In genomic region chr10:119526606-119527592, GRCh38 we compare ENCODE assay signal across 11 cellular contexts. TPM values are rescaled to one million over a fixed set of nuclear protein-coding genes. Genes with fewer than 3 reads are reported as not detected.
DNase-seq lines count a peak whose midpoint lies in the region; ATAC-seq, FAIRE-seq and TF ChIP-seq lines count a peak whose summit lies in the region.
"Had no signal": no experiment of that assay in that cellular context is flagged by ENCODE, and none has a peak within 500 bp of the region (broad histone marks: within the 10 kb centered on the region; RNA-seq: fewer than 3 reads in every experiment).

No MANE protein-coding gene starts in this region.

- DNase-seq in A549 (ENCODE audit: low read depth in 1 of 2, low spot score in 1 of 2) (peak in 1 of 2 experiments; percentile 25), DMS 273 (lab: John Stamatoyannopoulos, UW; ENCODE audit: unreplicated experiment) (peak; percentile 92), Panc1 (ENCODE audit: low read depth, low spot score) (no peak), epithelial cell of proximal tubule (ENCODE audit: low read depth) (no peak), prostate gland (ENCODE audit: low spot score) (no peak), pancreas (no peak), HTR-8/SVneo (ENCODE audit: insufficient read length, low spot score) (no peak), GM10248 (ENCODE audit: extremely low spot score) (no peak)
- DNase-seq: heart left ventricle, NCI-H1930, RPMI8226 had no signal

- ATAC-seq in A549 (peak; percentile 66 to 82; a peak in 4 of 6 replicates), Panc1 (peak; percentile 56; the same call in 1 of the 2 replicates), pancreas (no peak)

- FAIRE-seq in A549 (lab: Jason Lieb, UNC) (no peak), pancreas (lab: Jason Lieb, UNC) (no peak), HTR-8/SVneo (lab: Jason Lieb, UNC) (no peak)

- H3K4me3 ChIP-seq in A549 (no peak overlapping the region), Panc1 (ENCODE audit: low read depth in 2 of 2, low read length in 2 of 2) (no peak overlapping the region), epithelial cell of proximal tubule (ENCODE audit: low read depth, low read length) (no peak overlapping the region), prostate gland (no peak overlapping the region), pancreas (no peak overlapping the region)
- H3K4me3 ChIP-seq: heart left ventricle had no signal

- TF ChIP-seq CTCF in A549 (IDR thresholded peaks at IDR 0.05): no peak
- TF ChIP-seq CTCF in Panc1 (IDR thresholded peaks at IDR 0.05): no peak
- TF ChIP-seq CTCF in epithelial cell of proximal tubule (conservative IDR thresholded peaks at IDR 0.05; ENCODE audit: low read depth, low read length): peak; percentile 25
- no peak for TF ChIP-seq CTCF in prostate gland (IDR thresholded peaks at IDR 0.05)
- TF ChIP-seq CTCF in pancreas (IDR thresholded peaks at IDR 0.05): no peak
- TF ChIP-seq CTCF in GM10248 (IDR thresholded peaks at IDR 0.05; ENCODE audit: control extremely low read depth, extremely low read depth, low read depth, missing control alignments): no peak

- POLR2A ChIA-PET in A549 (lab: Yijun Ruan, JAX): interaction anchor here (1.0 kb wide), 1 partner anchor 16 kb away, joined by 5 read pairs; the partner anchor contains the start of gene RGS10
- POLR2A ChIA-PET in Panc1 (lab: Charles Lee): no interaction called here
- POLR2A ChIA-PET in GM10248 (lab: Yijun Ruan, JAX): interaction anchor here (1.3 kb wide), 1 partner anchor 9 kb away, joined by 4 read pairs; no protein-coding TSS in a partner anchor

- H3K36me3 ChIP-seq in Panc1 (ENCODE audit: control insufficient read depth, insufficient read depth, low read length) (peaks cover 2% of the 10 kb centered on the region; the same call in 1 of the 2 replicates), prostate gland (no peaks in the 10 kb centered on the region), pancreas (no peaks in the 10 kb centered on the region)

- no peak for TF ChIP-seq POLR2A in A549 (IDR thresholded peaks at IDR 0.05; ENCODE audit: low read length)
- no peak for TF ChIP-seq POLR2A in prostate gland (IDR thresholded peaks at IDR 0.05)

- no peak for TF ChIP-seq RAD21 in A549 (conservative IDR thresholded peaks at IDR 0.05 in 1 of 2, IDR thresholded peaks at IDR 0.05 in 1 of 2)

- H3K9me3 ChIP-seq in A549: no peaks in the 10 kb centered on the region
- no peaks in the 10 kb centered on the region for H3K9me3 ChIP-seq in Panc1 (ENCODE audit: control insufficient read depth, insufficient read depth, low read depth, low read length)
- no peaks in the 10 kb centered on the region for H3K9me3 ChIP-seq in prostate gland
- H3K9me3 ChIP-seq in pancreas: no peaks in the 10 kb centered on the region
- H3K9me3 ChIP-seq: heart left ventricle had no signal

- H3K4me2 ChIP-seq in A549: no peak overlapping the region

- TF ChIP-seq EP300 in A549 (IDR thresholded peaks at IDR 0.05): no peak

- CTCF ChIA-PET in A549 (lab: Yijun Ruan, JAX) (interaction anchor here (0.8 to 3.5 kb wide), 5 partner anchors 16 to 328 kb away, joined by 3 to 17 read pairs (median 4); partner anchors contain the start of genes GRK5 and RGS10), Panc1 (lab: Charles Lee) (interaction anchor here (1.2 kb wide), 1 partner anchor 37 kb away, joined by 3 read pairs; no protein-coding TSS in a partner anchor), GM10248 (lab: Yijun Ruan, JAX) (interaction anchor here (0.7 to 1.8 kb wide), 9 partner anchors 8 to 341 kb away, joined by 3 to 7 read pairs (median 3); no protein-coding TSS in a partner anchor)

- H3K27ac ChIP-seq in A549 (no peak overlapping the region), Panc1 (ENCODE audit: low read length) (no peak overlapping the region), prostate gland (no peak overlapping the region), pancreas (no peak overlapping the region)
- H3K27ac ChIP-seq: heart left ventricle had no signal

- 76% methylated on average over 18 of the region's 18 CpGs for WGBS in A549 (ENCODE audit: missing lambda C conversion rate)
- WGBS in prostate gland: 78% methylated on average over 18 of the region's 18 CpGs
- 57 to 58% methylated on average over 18 of the region's 18 CpGs for WGBS in pancreas, 2 donors

- H3K27me3 ChIP-seq in Panc1 (ENCODE audit: control insufficient read depth, insufficient read depth, low read length): no peaks in the 10 kb centered on the region
- H3K27me3 ChIP-seq in prostate gland (replicated peaks; ENCODE audit: insufficient read depth): no peaks in the 10 kb centered on the region
- no peaks in the 10 kb centered on the region for H3K27me3 ChIP-seq in pancreas
- H3K27me3 ChIP-seq: heart left ventricle had no signal

- BruUV-seq in Panc1 (replicated peaks; lab: Mats Ljungman, UMichigan): no TSS peak

- intact Hi-C loops in Panc1 (cut with micrococcal nuclease; ENCODE audit: unreplicated experiment): no loop called here
- intact Hi-C loops in prostate gland (cut with DNase I): no loop called here
- intact Hi-C loops in pancreas (cut with DNase I): no loop called here

- peaks cover 4% of the 10 kb centered on the region for H3K4me1 ChIP-seq in A549
- H3K4me1 ChIP-seq in Panc1 (ENCODE audit: control insufficient read depth, insufficient read depth, low read length): peaks cover 6% of the 10 kb centered on the region; the same call in 1 of the 2 replicates
- H3K4me1 ChIP-seq in prostate gland (replicated peaks): peaks cover 8% of the 10 kb centered on the region
- no peaks in the 10 kb centered on the region for H3K4me1 ChIP-seq in pancreas

- in situ Hi-C loops in Panc1 (cut with HindIII; ENCODE audit: low pct_unique_long_range_greater_than_20kb, low sequenced_read_pairs): no loop called here

TF ChIP-seq in A549, 52 proteins besides CTCF, POLR2A, EP300 and RAD21:
- TF ChIP-seq CBX8 (IDR thresholded peaks at IDR 0.05) (no peak), EHMT2 (IDR thresholded peaks at IDR 0.05; ENCODE audit: low read depth) (no peak), NPAS2 (CRISPR knock-in tag; IDR thresholded peaks at IDR 0.05; ENCODE audit: borderline replicate concordance) (no peak), MAX (IDR thresholded peaks at IDR 0.05) (no peak), MAZ (IDR thresholded peaks at IDR 0.05; ENCODE audit: borderline replicate concordance, low read depth, low read length) (no peak), HDAC2 (IDR thresholded peaks at IDR 0.05) (no peak), MAFK (IDR thresholded peaks at IDR 0.05; ENCODE audit: partially characterized antibody) (no peak), FOSL2 (IDR thresholded peaks at IDR 0.05) (no peak), FOSL2 (CRISPR knock-in tag; IDR thresholded peaks at IDR 0.05) (no peak), NFE2L2 (conservative IDR thresholded peaks at IDR 0.05; ENCODE audit: low read length) (no peak)

RNA-seq across cellular contexts. Expression of gene RGS10, which starts 15.6 kb away (rescaled TPM):
- 33.5 and 46.4 TPM in 2 replicates for polyA plus RNA-seq in A549 (2011; rRNA removed)
- 20.7 and 24.3 TPM in 2 replicates for polyA plus RNA-seq in A549 (2012; cell fraction: cytosol; rRNA removed)
- 3.5 and 9.6 TPM in 2 replicates for polyA plus RNA-seq in A549 (2012; cell fraction: nucleus; rRNA removed)
- 39.7 to 41.4 TPM (median 41.3 TPM) in 3 replicates for polyA plus RNA-seq in A549 (2017; fragmentation: RNase III; extraction: RNeasy Plus Mini Kit Qiagen cat#74134 plus additional on column Dnase treatment)
- polyA minus RNA-seq in A549 (2011; rRNA and poly(A)+ RNA removed): 4.9 and 9.1 TPM in 2 replicates
- total RNA-seq in Panc1 (2021; ENCODE audit: unreplicated experiment): 68.6 TPM
- 64.0 TPM for polyA plus RNA-seq in Panc1 (2012; ENCODE audit: insufficient read length)
- 85.9 and 95.1 TPM in 2 replicates for total RNA-seq in epithelial cell of proximal tubule
- total RNA-seq in prostate gland: 10 to 100 TPM; 12.4 to 67.7 TPM
- 10 to 100 TPM in 1 of 6 donors, 1 to 10 TPM in 3, under 1 TPM in 2; 0.42 to 15.9 (median 3.6) TPM for total RNA-seq in pancreas
- polyA plus RNA-seq in pancreas: 1 to 10 TPM; 4.4 to 5.4 TPM

Comparison
In these comparisons a context has a peak if more than half of its experiments do, and no peak if none do; other contexts are left out.
1. ATAC-seq: peak in A549 (2 of 2) and Panc1 (single experiment); none in pancreas (0 of 4).